In genomic region chr1:152502496-152503180, GRCh38 we compare ENCODE assay signal across 22 cellular contexts. TPM values are rescaled to one million over a fixed set of nuclear protein-coding genes. Genes with fewer than 3 reads are reported as not detected.
A peak's percentile ranks its signal among the peaks of the same experiment; 100 is the strongest.
DNase-seq lines count a peak whose midpoint lies in the region; ATAC-seq and TF ChIP-seq lines count a peak whose summit lies in the region.
"Had no signal": no experiment of that assay in that cellular context is flagged by ENCODE, and none has a peak within 500 bp of the region (broad histone marks: within the 10 kb centered on the region; RNA-seq: fewer than 3 reads in every experiment).

No MANE protein-coding gene starts in this region.

- H3K4me3 ChIP-seq in breast epithelium (no peak overlapping the region), PC-3 (ENCODE audit: low read length) (no peak overlapping the region), esophagus muscularis mucosa (no peak overlapping the region), vagina (no peak overlapping the region)
- H3K4me3 ChIP-seq: body of pancreas, coronary artery had no signal

- TF ChIP-seq POLR2A in breast epithelium (IDR thresholded peaks at IDR 0.05) (no peak), esophagus muscularis mucosa (IDR thresholded peaks at IDR 0.05; ENCODE audit: low read depth) (no peak), vagina (IDR thresholded peaks at IDR 0.05) (no peak)

- TF ChIP-seq EP300 in esophagus muscularis mucosa (IDR thresholded peaks at IDR 0.05) = no peak

- H3K9ac ChIP-seq in PC-3 (ENCODE audit: low read length) = no peak overlapping the region

- no peak overlapping the region for H3K27ac ChIP-seq in breast epithelium
- no peak overlapping the region for H3K27ac ChIP-seq in PC-3 (ENCODE audit: low read length)
- no peak overlapping the region for H3K27ac ChIP-seq in esophagus muscularis mucosa (replicated peaks in 1 of 4)
- peak overlapping the region; percentile 13 for H3K27ac ChIP-seq in vagina
- H3K27ac ChIP-seq: body of pancreas, C4-2B, coronary artery had no signal

- no peaks in the 10 kb centered on the region for H3K9me2 ChIP-seq in PC-3 (replicated peaks; ENCODE audit: low read length)

- H3F3A ChIP-seq in PC-3 (ENCODE audit: low read length, unreplicated experiment) = no peaks in the 10 kb centered on the region

- peak overlapping the region; percentile 60 for H3K27ac Mint-ChIP-seq in MCF 10A (ENCODE audit: low read depth, unreplicated experiment)
- H3K27ac Mint-ChIP-seq: activated naive CD8-positive, alpha-beta T cell treated with anti-CD3 and anti-CD28 coated beads, Interleukin-2, amount 10 ng/mL, durations not matched to agents 7 days and 5 days; activated T-helper 17 cell treated with anti-CD3 and anti-CD28 coated beads, Interleukin-2, amount 50 U/mL, for 72 hours; nephron had no signal

- H3K79me2 ChIP-seq in PC-3 (ENCODE audit: low read length) = no peaks in the 10 kb centered on the region

- no peaks in the 10 kb centered on the region for H3K27me3 Mint-ChIP-seq in MCF 10A (ENCODE audit: insufficient read depth, unreplicated experiment)

- H4K20me1 ChIP-seq in PC-3 (ENCODE audit: low read length) = no peaks in the 10 kb centered on the region

- H3K4me1 ChIP-seq in breast epithelium (no peaks in the 10 kb centered on the region), PC-3 (ENCODE audit: insufficient read depth, low read length) (no peaks in the 10 kb centered on the region), esophagus muscularis mucosa (no peaks in the 10 kb centered on the region), vagina (no peaks in the 10 kb centered on the region)
- H3K4me1 ChIP-seq: body of pancreas had no signal

- TF ChIP-seq CTCF in MCF 10A (IDR thresholded peaks at IDR 0.05; ENCODE audit: unreplicated experiment) (no peak), breast epithelium (IDR thresholded peaks at IDR 0.05) (no peak), PC-3 (conservative IDR thresholded peaks at IDR 0.05; ENCODE audit: low read depth, low read length) (no peak), esophagus muscularis mucosa (IDR thresholded peaks at IDR 0.05) (no peak), vagina (IDR thresholded peaks at IDR 0.05) (no peak)

- no peak overlapping the region for H3K4me3 Mint-ChIP-seq in MCF 10A (ENCODE audit: unreplicated experiment)
- H3K4me3 Mint-ChIP-seq: activated naive CD8-positive, alpha-beta T cell treated with anti-CD3 and anti-CD28 coated beads, Interleukin-2, amount 10 ng/mL, durations not matched to agents 7 days and 5 days; activated T-helper 17 cell treated with anti-CD3 and anti-CD28 coated beads, Interleukin-2, amount 50 U/mL, for 72 hours; nephron had no signal

- no peak overlapping the region for H3K4me2 ChIP-seq in PC-3 (ENCODE audit: low read length)

- peaks cover 36% of the 10 kb centered on the region for H3K4me1 Mint-ChIP-seq in MCF 10A (ENCODE audit: insufficient read depth, unreplicated experiment)
- H3K4me1 Mint-ChIP-seq: activated naive CD8-positive, alpha-beta T cell treated with anti-CD3 and anti-CD28 coated beads, Interleukin-2, amount 10 ng/mL, durations not matched to agents 7 days and 5 days; activated T-helper 17 cell treated with anti-CD3 and anti-CD28 coated beads, Interleukin-2, amount 50 U/mL, for 72 hours; nephron had no signal

- H3K27me3 ChIP-seq in breast epithelium (peaks cover 0 to 5% of the 10 kb centered on the region in 2 donors), PC-3 (ENCODE audit: low read length) (peaks cover 22% of the 10 kb centered on the region), esophagus muscularis mucosa (peaks cover 0 to 7% (median 0%) of the 10 kb centered on the region in 4 donors), vagina (no peaks in the 10 kb centered on the region)
- H3K27me3 ChIP-seq: body of pancreas had no signal

- H3K36me3 Mint-ChIP-seq in MCF 10A (ENCODE audit: insufficient read depth, unreplicated experiment) = no peaks in the 10 kb centered on the region
- H3K36me3 Mint-ChIP-seq: activated naive CD8-positive, alpha-beta T cell treated with anti-CD3 and anti-CD28 coated beads, Interleukin-2, amount 10 ng/mL, durations not matched to agents 7 days and 5 days had no signal

- DNase-seq in MCF 10A (ENCODE audit: unreplicated experiment) = peak; percentile 93
- no peak for DNase-seq in breast epithelium (ENCODE audit: low spot score in 2 of 2)
- DNase-seq in PC-3 = peak; percentile 28
- peak; percentile 70 for DNase-seq in esophagus muscularis mucosa (ENCODE audit: extremely low spot score)
- no peak for DNase-seq in vagina (ENCODE audit: extremely low spot score in 2 of 2)
- no peak for DNase-seq in NCI-H2227 treated with DMSO at 0.1 percent for 48 hours (lab: John Stamatoyannopoulos, UW)
- DNase-seq in LoVo (ENCODE audit: low spot score) = no peak
- DNase-seq in GM19240 (ENCODE audit: insufficient read length, low spot score) = no peak
- DNase-seq: 8988T; activated CD4-positive, alpha-beta T cell treated with anti-CD3 and anti-CD28 coated beads for 48 hours; activated naive CD8-positive, alpha-beta T cell treated with anti-CD3 and anti-CD28 coated beads, Interleukin-2, amount 10 ng/mL, durations not matched to agents 7 days and 5 days; body of pancreas; DMS 273 treated with DMSO at 0.1 percent for 48 hours; midbrain; NCI-H1694 treated with DMSO at 0.1 percent for 48 hours; stimulated activated CD4-positive, alpha-beta T cell treated with anti-CD3 and anti-CD28 coated beads, Interleukin-4, amount 100 ng/mL, for 24 hours had no signal

- intact Hi-C loops in MCF 10A (cut with micrococcal nuclease) (no loop called here), breast epithelium (cut with DNase I; ENCODE audit: low total_unique reads) (no loop called here), PC-3 (cut with micrococcal nuclease) (no loop called here), esophagus muscularis mucosa (cut with DNase I) (no loop called here), vagina (cut with DNase I) (no loop called here)

- no peaks in the 10 kb centered on the region for H3K9me3 Mint-ChIP-seq in MCF 10A (ENCODE audit: unreplicated experiment)
- H3K9me3 Mint-ChIP-seq: activated naive CD8-positive, alpha-beta T cell treated with anti-CD3 and anti-CD28 coated beads, Interleukin-2, amount 10 ng/mL, durations not matched to agents 7 days and 5 days; activated T-helper 17 cell treated with anti-CD3 and anti-CD28 coated beads, Interleukin-2, amount 50 U/mL, for 72 hours had no signal

- CTCF ChIA-PET in MCF 10A (lab: Yijun Ruan, JAX) = interaction anchor here (0.9 to 3.5 kb wide), 10 partner anchors 9 to 45 kb away, joined by 3 to 21 read pairs (median 4); no protein-coding TSS in a partner anchor
- CTCF ChIA-PET in PC-3 (lab: Charles Lee) = no interaction called here

- peak; percentile 37; the same call in 1 of the 2 replicates for ATAC-seq in PC-3
- ATAC-seq: activated T-helper 17 cell treated with anti-CD3 and anti-CD28 coated beads, Interleukin-2, amount 50 U/mL, for 72 hours; body of pancreas had no signal

- POLR2A ChIA-PET in MCF 10A (lab: Yijun Ruan, JAX) (interaction anchor here (0.5 to 1.5 kb wide), 7 partner anchors 10 to 468 kb away, joined by 3 to 4 read pairs (median 3); no protein-coding TSS in a partner anchor), PC-3 (lab: Charles Lee; ENCODE audit: unreplicated experiment) (no interaction called here)

- H3K9me3 ChIP-seq in breast epithelium = no peaks in the 10 kb centered on the region
- no peaks in the 10 kb centered on the region for H3K9me3 ChIP-seq in PC-3 (ENCODE audit: low read length)
- no peaks in the 10 kb centered on the region for H3K9me3 ChIP-seq in esophagus muscularis mucosa
- H3K9me3 ChIP-seq in vagina = no peaks in the 10 kb centered on the region
- H3K9me3 ChIP-seq: body of pancreas had no signal

- H2AFZ ChIP-seq in PC-3 (ENCODE audit: low read length) = no peak overlapping the region

- BruUV-seq in MCF 10A (replicated peaks; lab: Mats Ljungman, UMichigan) (no TSS peak), PC-3 (replicated peaks; lab: Mats Ljungman, UMichigan) (no TSS peak)

- 75% methylated on average over 7 of the region's 7 CpGs for WGBS in esophagus muscularis mucosa

- H3K36me3 ChIP-seq in breast epithelium (no peaks in the 10 kb centered on the region), PC-3 (ENCODE audit: low read depth, low read length) (no peaks in the 10 kb centered on the region), esophagus muscularis mucosa (no peaks in the 10 kb centered on the region), vagina (no peaks in the 10 kb centered on the region)

RNA-seq across cellular contexts. Expression of gene LCE5A, which starts 8.0 kb away (rescaled TPM):
- not detected in 2 replicates for total RNA-seq in MCF 10A (2022)
- not detected for total RNA-seq in breast epithelium
- not detected in 2 replicates for total RNA-seq in PC-3 (2014; rRNA removed)
- not detected for total RNA-seq in esophagus muscularis mucosa
- not detected for total RNA-seq in vagina
- total RNA-seq: activated naive CD8-positive, alpha-beta T cell treated with anti-CD3 and anti-CD28 coated beads, Interleukin-2, amount 10 ng/mL, durations not matched to agents 7 days and 5 days; activated T-helper 17 cell treated with anti-CD3 and anti-CD28 coated beads, Interleukin-2, amount 50 U/mL, for 72 hours; body of pancreas; posterior vena cava; ureter had no signal

RNA-seq across cellular contexts. Expression of gene CRCT1, which starts 11.6 kb away (rescaled TPM):
- total RNA-seq in MCF 10A (2022) (not detected in 2 replicates), breast epithelium (not detected), PC-3 (2014; rRNA removed) (not detected in 2 replicates), esophagus muscularis mucosa (not detected), vagina (182 TPM)
- total RNA-seq: activated naive CD8-positive, alpha-beta T cell treated with anti-CD3 and anti-CD28 coated beads, Interleukin-2, amount 10 ng/mL, durations not matched to agents 7 days and 5 days; activated T-helper 17 cell treated with anti-CD3 and anti-CD28 coated beads, Interleukin-2, amount 50 U/mL, for 72 hours; body of pancreas; posterior vena cava; ureter had no signal

Comparison
In these comparisons a context has a peak if more than half of its experiments do, and no peak if none do; other contexts are left out.
1. DNase-seq: peak in MCF 10A (single experiment), PC-3 (single experiment) and esophagus muscularis mucosa (single experiment); none in breast epithelium (0 of 2), vagina (0 of 2), NCI-H2227 treated with DMSO at 0.1 percent for 48 hours (single experiment), LoVo (single experiment) and GM19240 (single experiment).
2. RNA of gene CRCT1, which starts 11.6 kb away (total RNA-seq): 182 TPM in vagina (single experiment); not detected in MCF 10A, not detected in breast epithelium, not detected in PC-3 and not detected in esophagus muscularis mucosa; every median in the first group is over 100 times any median in the second.